ENCODE assay signal across 24 cellular contexts in genomic region chr9:87558606-87559005, GRCh38.
"Had no signal": no experiment of that assay in that cellular context is flagged by ENCODE, and none has a peak within 500 bp of the region (broad histone marks: within the 10 kb centered on the region; RNA-seq: fewer than 3 reads in every experiment).

No MANE protein-coding gene starts in this region.

- H3K36me3 Mint-ChIP-seq: naive B cell; natural killer cell treated with Interleukin-12 subunit alpha and Interleukin-12 subunit beta and Interleukin-15 and Interleukin-18, amount 100 ng/mL, for 72 hours; stimulated activated naive B cell treated with anti-CD40 and anti-IgM and Interleukin-4, amounts not matched to agents 10 μg/mL and 1 μg/mL and 100 μg/mL, for 72 hours had no signal

- H3K36me3 ChIP-seq: gastrocnemius medialis, neutrophil, prostate gland, suprapubic skin, transverse colon, vagina had no signal

- H3K4me3 ChIP-seq: dorsolateral prefrontal cortex, gastrocnemius medialis, mucosa of descending colon, prostate gland, suprapubic skin, transverse colon, vagina had no signal

- H3K9me3 Mint-ChIP-seq: mesothelial cell of epicardium; natural killer cell treated with Interleukin-12 subunit alpha and Interleukin-12 subunit beta and Interleukin-15 and Interleukin-18, amount 100 ng/mL, for 72 hours; neural crest cell; stimulated activated naive B cell treated with anti-CD40 and anti-IgM and Interleukin-4, amounts not matched to agents 10 μg/mL and 1 μg/mL and 100 μg/mL, for 72 hours; stimulated activated naive CD8-positive, alpha-beta T cell treated with anti-CD3 and anti-CD28 coated beads, Interleukin-15, Interleukin-2, amounts not matched to agents 100 ng/mL and 50 ng/mL, for 24 hours had no signal

- H3K4me3 Mint-ChIP-seq: mesothelial cell of epicardium; natural killer cell treated with Interleukin-12 subunit alpha and Interleukin-12 subunit beta and Interleukin-15 and Interleukin-18, amount 100 ng/mL, for 72 hours; neural crest cell; stimulated activated naive B cell treated with anti-CD40 and anti-IgM and Interleukin-4, amounts not matched to agents 10 μg/mL and 1 μg/mL and 100 μg/mL, for 72 hours; stimulated activated naive CD8-positive, alpha-beta T cell treated with anti-CD3 and anti-CD28 coated beads, Interleukin-15, Interleukin-2, amounts not matched to agents 100 ng/mL and 50 ng/mL, for 24 hours had no signal

- H3K27ac Mint-ChIP-seq: naive B cell; natural killer cell treated with Interleukin-12 subunit alpha and Interleukin-12 subunit beta and Interleukin-15 and Interleukin-18, amount 100 ng/mL, for 72 hours; stimulated activated naive B cell treated with anti-CD40 and anti-IgM and Interleukin-4, amounts not matched to agents 10 μg/mL and 1 μg/mL and 100 μg/mL, for 72 hours; stimulated activated naive CD8-positive, alpha-beta T cell treated with anti-CD3 and anti-CD28 coated beads, Interleukin-15, Interleukin-2, amounts not matched to agents 100 ng/mL and 50 ng/mL, for 24 hours had no signal

- FAIRE-seq: colon, keratinocyte, small intestine had no signal

- DNase-seq: dorsolateral prefrontal cortex; effector CD4-positive, alpha-beta T cell; foreskin fibroblast; gastrocnemius medialis; head of caudate nucleus; mesenchymal stem cell; naive B cell; small intestine; stimulated activated CD4-positive, alpha-beta T cell treated with anti-CD3 and anti-CD28 coated beads, Interleukin-15, amount 100 ng/mL, for 24 hours; stimulated activated CD4-positive, alpha-beta T cell treated with anti-CD3 and anti-CD28 coated beads, Interleukin-2, amount 100 ng/mL, for 48 hours; stimulated activated naive B cell treated with anti-CD40 and anti-IgM and Interleukin-4, amounts not matched to agents 10 μg/mL and 1 μg/mL and 100 μg/mL, for 72 hours had no signal

- ATAC-seq: gastrocnemius medialis; mucosa of descending colon; natural killer cell treated with Interleukin-12 subunit alpha and Interleukin-12 subunit beta and Interleukin-15 and Interleukin-18, amount 100 ng/mL, for 72 hours; stimulated activated naive B cell treated with anti-CD40 and anti-IgM and Interleukin-4, amounts not matched to agents 10 μg/mL and 1 μg/mL and 100 μg/mL, for 72 hours had no signal

- H3K27ac ChIP-seq: dorsolateral prefrontal cortex, gastrocnemius medialis, neutrophil, parathyroid adenoma, prostate gland, suprapubic skin, vagina had no signal

- H3K4me1 ChIP-seq: gastrocnemius medialis, prostate gland, vagina had no signal

- H3K9me3 ChIP-seq: gastrocnemius medialis, mucosa of descending colon, neutrophil, prostate gland, suprapubic skin, transverse colon, vagina had no signal

- H3K27me3 ChIP-seq: dorsolateral prefrontal cortex, gastrocnemius medialis, neutrophil, suprapubic skin, transverse colon, vagina had no signal

- H2AFZ ChIP-seq: parathyroid adenoma had no signal
